ENCODE assay signal across 11 cellular contexts in the genomic region with DNA sequence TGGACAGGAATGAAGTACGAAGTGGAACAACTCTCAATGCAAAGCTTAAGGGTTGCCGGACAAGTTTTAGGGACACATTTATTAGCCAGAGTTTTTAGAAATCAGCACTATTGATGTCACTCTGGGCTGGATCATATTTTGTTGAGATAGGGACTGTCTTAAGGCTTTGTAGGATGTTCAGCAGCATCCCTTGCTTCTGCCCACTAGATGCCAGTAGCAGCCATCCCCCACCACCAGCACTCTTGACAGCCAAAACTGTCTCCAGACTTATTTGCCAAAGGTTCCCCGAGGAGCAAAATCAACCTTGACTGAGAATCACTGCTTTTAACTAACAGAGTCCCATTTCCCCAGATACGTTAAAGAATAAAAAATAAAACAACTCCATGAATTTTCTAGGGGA.
A peak's percentile ranks its signal among the peaks of the same experiment; 100 is the strongest.
DNase-seq lines count a peak whose midpoint lies in the region; ATAC-seq and TF ChIP-seq lines count a peak whose summit lies in the region.
"Had no signal": no experiment of that assay in that cellular context is flagged by ENCODE, and none has a peak within 500 bp of the region (broad histone marks: within the 10 kb centered on the region; RNA-seq: fewer than 3 reads in every experiment).

No MANE protein-coding gene starts in this region.

- no peaks in the 10 kb centered on the region for H3K27me3 ChIP-seq in osteoblast (ENCODE audit: insufficient read depth, low read length)

- no peaks in the 10 kb centered on the region for H3K9me3 ChIP-seq in osteoblast (ENCODE audit: low read depth, low read length)

- H3K4me1 ChIP-seq in osteoblast (ENCODE audit: insufficient read depth, low read length) = no peaks in the 10 kb centered on the region

- H3K4me3 ChIP-seq in osteoblast (ENCODE audit: insufficient read depth, low read length) = no peak overlapping the region

- H2AFZ ChIP-seq in osteoblast (ENCODE audit: low read length) = peak overlapping the region; percentile 45

- H3K27ac ChIP-seq in osteoblast (ENCODE audit: low read depth, low read length) = no peak overlapping the region

- no peak overlapping the region for H3K4me2 ChIP-seq in osteoblast (ENCODE audit: insufficient read depth, low read length)

- no peaks in the 10 kb centered on the region for H3K36me3 ChIP-seq in osteoblast (ENCODE audit: insufficient read depth, low read length)

- DNase-seq in EH (ENCODE audit: low read depth) = peak; percentile 50
- DNase-seq in NCI-H69 (lab: John Stamatoyannopoulos, UW) = peak; percentile 50
- DNase-seq in fibroblast of gingiva (ENCODE audit: low read depth) = peak; percentile 1
- no peak for DNase-seq in osteoblast (ENCODE audit: insufficient read length, low spot score, missing footprints)
- no peak for DNase-seq in NK-92 (lab: John Stamatoyannopoulos, UW; ENCODE audit: unreplicated experiment)
- no peak for DNase-seq in activated T-cell treated with anti-CD3 and anti-CD28 coated beads for 4 hours
- DNase-seq in activated CD4-positive, alpha-beta T cell treated with anti-CD3 and anti-CD28 coated beads for 4 hours = no peak
- DNase-seq: activated T-cell treated with anti-CD3 and anti-CD28 coated beads, Interleukin-2, amount 50 U/mL, for 48 hours; NCI-H526 treated with DMSO at 0.1 percent for 48 hours; T1000 had no signal

- no peaks in the 10 kb centered on the region for H4K20me1 ChIP-seq in osteoblast (ENCODE audit: insufficient read depth, low read length)

- peak; percentile 41 for TF ChIP-seq CTCF in osteoblast (IDR thresholded peaks at IDR 0.05; ENCODE audit: extremely low read depth, low read depth, low read length)

- no peaks in the 10 kb centered on the region for H3K79me2 ChIP-seq in osteoblast (ENCODE audit: insufficient read depth, low read length)

- no peak for ATAC-seq in GM19324 (IDR thresholded peaks at IDR 0.05; ENCODE audit: low FRiP score, unreplicated experiment)

Comparison
In these comparisons a context has a peak if more than half of its experiments do, and no peak if none do; other contexts are left out.
1. DNase-seq: peak in EH (single experiment), NCI-H69 (single experiment) and fibroblast of gingiva (single experiment); none in osteoblast (single experiment), NK-92 (single experiment), activated T-cell treated with anti-CD3 and anti-CD28 coated beads for 4 hours (single experiment) and activated CD4-positive, alpha-beta T cell treated with anti-CD3 and anti-CD28 coated beads for 4 hours (0 of 2).